ENCODE assay signal across 25 cellular contexts in the genomic region with DNA sequence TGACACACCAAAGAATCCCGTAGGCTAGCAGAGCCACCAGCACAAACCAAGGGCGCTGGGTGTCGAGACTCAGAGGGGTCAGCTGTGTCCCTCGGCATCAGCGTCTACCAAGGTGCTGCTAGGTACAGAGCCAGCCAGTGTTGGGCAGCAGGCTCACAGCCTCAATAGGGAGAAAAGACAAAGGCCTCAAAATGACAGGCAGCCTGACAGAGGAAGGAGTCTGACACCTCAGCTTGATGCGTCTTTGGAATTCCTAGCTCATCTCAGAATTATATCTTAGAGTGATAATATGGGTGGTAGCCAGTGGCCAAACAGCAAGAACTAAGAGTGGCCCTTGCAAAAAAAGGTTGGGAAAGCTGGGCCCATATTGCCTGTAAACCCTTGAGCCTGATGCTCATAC. TPM values are rescaled to one million over a fixed set of nuclear protein-coding genes. Genes with fewer than 3 reads are reported as not detected.
DNase-seq lines count a peak whose midpoint lies in the region; ATAC-seq and TF ChIP-seq lines count a peak whose summit lies in the region.
"Had no signal": no experiment of that assay in that cellular context is flagged by ENCODE, and none has a peak within 500 bp of the region (broad histone marks: within the 10 kb centered on the region; RNA-seq: fewer than 3 reads in every experiment).

No MANE protein-coding gene starts in this region.

- 82 to 84% methylated on average over 6 of the region's 6 CpGs for WGBS in aorta, 2 donors

- H3K4me1 Mint-ChIP-seq in activated T-cell treated with anti-CD3 and anti-CD28 coated beads, Interleukin-2, amount 50 U/mL, for 24 hours (ENCODE audit: low read depth) = peaks cover 33% of the 10 kb centered on the region
- H3K4me1 Mint-ChIP-seq in activated T-cell treated with anti-CD3 and anti-CD28 coated beads, Interleukin-2, amount 50 U/mL, for 4 hours (ENCODE audit: low read depth) = peaks cover 10% of the 10 kb centered on the region
- H3K4me1 Mint-ChIP-seq in T-helper 17 cell (peaks cover 9% of the 10 kb centered on the region), nephron progenitor cell (peaks cover 36% of the 10 kb centered on the region)

- H3K27me3 Mint-ChIP-seq in activated T-cell treated with anti-CD3 and anti-CD28 coated beads, Interleukin-2, amount 50 U/mL, for 24 hours = no peaks in the 10 kb centered on the region
- H3K27me3 Mint-ChIP-seq in activated T-cell treated with anti-CD3 and anti-CD28 coated beads, Interleukin-2, amount 50 U/mL, for 4 hours (ENCODE audit: low read depth) = no peaks in the 10 kb centered on the region
- no peaks in the 10 kb centered on the region for H3K27me3 Mint-ChIP-seq in T-helper 17 cell
- H3K27me3 Mint-ChIP-seq in nephron progenitor cell (ENCODE audit: low read depth, poor library complexity) = no peaks in the 10 kb centered on the region

- intact Hi-C loops in aorta (cut with DNase I) = no loop called here

- H3K27ac ChIP-seq in aorta (ENCODE audit: low read depth in 1 of 2, low read length in 2 of 2) = no peak overlapping the region
- H3K27ac ChIP-seq: KMS-11 had no signal

- H3K27me3 ChIP-seq in aorta (ENCODE audit: control insufficient read depth in 1 of 2, insufficient read depth in 2 of 2, low read length in 1 of 2) = peaks cover 0 to 2% of the 10 kb centered on the region in 2 donors
- H3K27me3 ChIP-seq: BE2C had no signal

- H3K9me3 Mint-ChIP-seq in activated T-cell treated with anti-CD3 and anti-CD28 coated beads, Interleukin-2, amount 50 U/mL, for 24 hours = no peaks in the 10 kb centered on the region
- no peaks in the 10 kb centered on the region for H3K9me3 Mint-ChIP-seq in activated T-cell treated with anti-CD3 and anti-CD28 coated beads, Interleukin-2, amount 50 U/mL, for 4 hours
- no peaks in the 10 kb centered on the region for H3K9me3 Mint-ChIP-seq in nephron progenitor cell
- H3K9me3 Mint-ChIP-seq: IgD-negative memory B cell had no signal

- no peak for TF ChIP-seq CTCF in nephron progenitor cell (IDR thresholded peaks at IDR 0.05)

- H3K4me1 ChIP-seq in aorta (ENCODE audit: control insufficient read depth in 1 of 2, insufficient read depth in 2 of 2, low read length in 2 of 2) = no peaks in the 10 kb centered on the region
- H3K4me1 ChIP-seq: BE2C had no signal

- H3K36me3 Mint-ChIP-seq in activated T-cell treated with anti-CD3 and anti-CD28 coated beads, Interleukin-2, amount 50 U/mL, for 24 hours (ENCODE audit: low read depth) = peaks cover 62% of the 10 kb centered on the region
- peaks cover 29% of the 10 kb centered on the region for H3K36me3 Mint-ChIP-seq in activated T-cell treated with anti-CD3 and anti-CD28 coated beads, Interleukin-2, amount 50 U/mL, for 4 hours (ENCODE audit: insufficient read depth)
- H3K36me3 Mint-ChIP-seq in T-helper 17 cell (ENCODE audit: low read depth) (no peaks in the 10 kb centered on the region), nephron progenitor cell (ENCODE audit: low read depth) (peaks cover 59% of the 10 kb centered on the region)

- peak overlapping the region; percentile 71 for H3K27ac Mint-ChIP-seq in activated T-cell treated with anti-CD3 and anti-CD28 coated beads, Interleukin-2, amount 50 U/mL, for 24 hours
- H3K27ac Mint-ChIP-seq in T-helper 17 cell = peak overlapping the region; percentile 56
- H3K27ac Mint-ChIP-seq in nephron progenitor cell = peak overlapping the region; percentile 37
- H3K27ac Mint-ChIP-seq: IgD-negative memory B cell had no signal

- no peak overlapping the region for H3K4me3 Mint-ChIP-seq in activated T-cell treated with anti-CD3 and anti-CD28 coated beads, Interleukin-2, amount 50 U/mL, for 24 hours
- H3K4me3 Mint-ChIP-seq in activated T-cell treated with anti-CD3 and anti-CD28 coated beads, Interleukin-2, amount 50 U/mL, for 4 hours = no peak overlapping the region
- H3K4me3 Mint-ChIP-seq in T-helper 17 cell (no peak overlapping the region), nephron progenitor cell (no peak overlapping the region)
- H3K4me3 Mint-ChIP-seq: CD14-positive monocyte, IgD-negative memory B cell had no signal

- no peak for DNase-seq in activated T-cell treated with anti-CD3 and anti-CD28 coated beads, Interleukin-2, amount 50 U/mL, for 24 hours
- no peak for DNase-seq in activated T-cell treated with anti-CD3 and anti-CD28 coated beads, Interleukin-2, amount 50 U/mL, for 4 hours
- DNase-seq in T-helper 17 cell (no peak), nephron progenitor cell (no peak), aorta (no peak), NCI-H345 (lab: John Stamatoyannopoulos, UW) (no peak), nucleus accumbens (lab: John Stamatoyannopoulos, UW) (no peak)
- DNase-seq: 8988T, ACHN, BE2C, COR-L47, DMS53, HCEC 1CT, MM.1S, NCI-H1048, NCI-H1417, NCI-H1694, NCI-H2029 treated with DMSO at 0.1 percent for 48 hours, NCI-H526 treated with DMSO at 0.1 percent for 48 hours, RPMI8226, SHP77 had no signal

- no peaks in the 10 kb centered on the region for H3K9me3 ChIP-seq in T-helper 17 cell (ENCODE audit: control insufficient read depth, low read length, poor library complexity, severe bottlenecking)
- H3K9me3 ChIP-seq in aorta (ENCODE audit: control insufficient read depth, low read length) = no peaks in the 10 kb centered on the region
- H3K9me3 ChIP-seq: BE2C had no signal

- ATAC-seq in activated T-cell treated with anti-CD3 and anti-CD28 coated beads, Interleukin-2, amount 50 U/mL, for 4 hours = no peak
- peak; percentile 42 for ATAC-seq in GM18502 (IDR thresholded peaks at IDR 0.05; ENCODE audit: poor library complexity, unreplicated experiment)
- ATAC-seq in T-helper 17 cell = no peak
- no peak for ATAC-seq in aorta (ENCODE audit: low FRiP score)

- no peaks in the 10 kb centered on the region for H3K36me3 ChIP-seq in aorta (ENCODE audit: control insufficient read depth in 1 of 2, insufficient read depth in 2 of 2, low read length in 1 of 2)
- H3K36me3 ChIP-seq: BE2C had no signal

- H3K4me3 ChIP-seq in aorta (ENCODE audit: low read length in 2 of 2) = no peak overlapping the region

RNA-seq across cellular contexts. Expression of a gene that starts 45.9 kb away (rescaled TPM):
- 10 to 100 TPM; 12.3 to 17.1 (median 13.5) TPM for total RNA-seq in activated T-cell treated with anti-CD3 and anti-CD28 coated beads, Interleukin-2, amount 50 U/mL, for 4 hours
- total RNA-seq in T-helper 17 cell (10 to 100 TPM; 13.5 to 15.4 TPM), aorta (1 to 10 TPM in 1 of 2 donors, under 1 TPM in 1; 0.63 to 1.3 TPM)
- polyA plus RNA-seq in aorta = under 1 TPM in 1 of 2 donors, not detected in 1; 0.05 TPM

Comparison
In these comparisons a context has a peak if more than half of its experiments do, and no peak if none do; other contexts are left out.
1. RNA of a gene that starts 45.9 kb away (total RNA-seq): 13.5 to 15.4 TPM in T-helper 17 cell and 12.3 to 17.1 TPM in activated T-cell treated with anti-CD3 and anti-CD28 coated beads, Interleukin-2, amount 50 U/mL, for 4 hours; 0.63 to 1.3 TPM in aorta; every median in the first group is over 4 times any median in the second.
2. Peak in every context shown above with its lines, with median percentiles within 50 percentile points of each other: H3K27ac Mint-ChIP-seq.